In genomic region chr9:16771352-16771751, GRCh38 we compare ENCODE assay signal across 1 cellular context.
TF ChIP-seq lines count a peak whose summit lies in the region.

No MANE protein-coding gene starts in this region.

TF ChIP-seq in GM23338, 12 proteins besides CTCF, POLR2A, EP300 and RAD21 (continued from another document):
- TF ChIP-seq ZNF462 (CRISPR knock-in tag; IDR thresholded peaks at IDR 0.05) (no peak), EZH2 (IDR thresholded peaks at IDR 0.05; ENCODE audit: low read depth, unreplicated experiment) (no peak), REST (IDR thresholded peaks at IDR 0.05; ENCODE audit: unreplicated experiment) (no peak), ETS1 (IDR thresholded peaks at IDR 0.05) (no peak), POLR2AphosphoS5 (IDR thresholded peaks at IDR 0.05; ENCODE audit: low read depth) (no peak)
